ENCODE assay signal across 1 cellular context in genomic region chr9:99266136-99267023, GRCh38.
A peak's percentile ranks its signal among the peaks of the same experiment; 100 is the strongest.
TF ChIP-seq lines count a peak whose summit lies in the region.

No MANE protein-coding gene starts in this region.

TF ChIP-seq in HepG2, 621 proteins besides CTCF, POLR2A, EP300 and RAD21 (continued from another document):
- peak; percentile 77 for TF ChIP-seq TFE3 (CRISPR knock-in tag; IDR thresholded peaks at IDR 0.05)
- peak; percentile 88; the same call in 1 of the 2 replicates for TF ChIP-seq THRA (CRISPR knock-in tag; IDR thresholded peaks at IDR 0.05; ENCODE audit: borderline replicate concordance)
- peak; percentile 90 for TF ChIP-seq STAG1 (CRISPR knock-in tag; IDR thresholded peaks at IDR 0.05)
- TF ChIP-seq DMAP1 (CRISPR knock-in tag; IDR thresholded peaks at IDR 0.05), result peak; percentile 64
- TF ChIP-seq NR2F1 (CRISPR knock-in tag; IDR thresholded peaks at IDR 0.05), result peak; percentile 69 to 78
- no peak for TF ChIP-seq PITX1 (CRISPR knock-in tag; IDR thresholded peaks at IDR 0.05)
- no peak for TF ChIP-seq ZNF646 (CRISPR knock-in tag; IDR thresholded peaks at IDR 0.05)
- TF ChIP-seq WIZ (CRISPR knock-in tag; IDR thresholded peaks at IDR 0.05), result no peak
- TF ChIP-seq ZNF574 (CRISPR knock-in tag; IDR thresholded peaks at IDR 0.05), result peak; percentile 36; the same call in 1 of the 2 replicates
- no peak for TF ChIP-seq ATF5 (CRISPR knock-in tag; IDR thresholded peaks at IDR 0.05; ENCODE audit: low read depth)
- TF ChIP-seq ZNF160 (CRISPR knock-in tag; IDR thresholded peaks at IDR 0.05), result 0 out of 2 replicates have a peak, but pooled peaks have one; percentile 31
- TF ChIP-seq KLF11 (CRISPR knock-in tag; IDR thresholded peaks at IDR 0.05), result 0 out of 2 replicates have a peak, but pooled peaks have one; percentile 42
- no peak for TF ChIP-seq RARG (CRISPR knock-in tag; IDR thresholded peaks at IDR 0.05; ENCODE audit: low read depth)
- peak; percentile 53; the same call in 1 of the 2 replicates for TF ChIP-seq KDM2A (CRISPR knock-in tag; IDR thresholded peaks at IDR 0.05; ENCODE audit: borderline replicate concordance, low read depth)
- TF ChIP-seq FUBP1 (CRISPR knock-in tag; IDR thresholded peaks at IDR 0.05; ENCODE audit: borderline replicate concordance), result no peak
- no peak for TF ChIP-seq SUZ12 (IDR thresholded peaks at IDR 0.05; ENCODE audit: low read depth, low read length)
- TF ChIP-seq TRIM24 (CRISPR knock-in tag; IDR thresholded peaks at IDR 0.05), result no peak
- no peak for TF ChIP-seq ZNF891 (CRISPR knock-in tag; IDR thresholded peaks at IDR 0.05)
- TF ChIP-seq ZNF83 (CRISPR knock-in tag; IDR thresholded peaks at IDR 0.05; ENCODE audit: borderline replicate concordance), result no peak
- TF ChIP-seq ZNF800 (CRISPR knock-in tag; IDR thresholded peaks at IDR 0.05), result no peak
- TF ChIP-seq ZNF362 (CRISPR knock-in tag; IDR thresholded peaks at IDR 0.05; ENCODE audit: borderline replicate concordance), result peak; percentile 90
- no peak for TF ChIP-seq PLSCR1 (CRISPR knock-in tag; IDR thresholded peaks at IDR 0.05; ENCODE audit: borderline replicate concordance)
- TF ChIP-seq HDAC1 (CRISPR knock-in tag; IDR thresholded peaks at IDR 0.05), result peak; percentile 55
- no peak for TF ChIP-seq SYNCRIP (IDR thresholded peaks at IDR 0.05; ENCODE audit: insufficient read depth, low read depth, low read length)
- TF ChIP-seq HOMEZ (CRISPR knock-in tag; IDR thresholded peaks at IDR 0.05; ENCODE audit: low read depth), result peak; percentile 75
- peak; percentile 83; the same call in 1 of the 2 replicates for TF ChIP-seq FOXK1 (CRISPR knock-in tag; IDR thresholded peaks at IDR 0.05; ENCODE audit: borderline replicate concordance, low read depth)
- TF ChIP-seq RARA (CRISPR knock-in tag; IDR thresholded peaks at IDR 0.05), result peak; percentile 87
- TF ChIP-seq FOXJ3 (CRISPR knock-in tag; IDR thresholded peaks at IDR 0.05; ENCODE audit: borderline replicate concordance), result peak; percentile 65; the same call in 1 of the 2 replicates
- no peak for TF ChIP-seq FOXA1 (IDR thresholded peaks at IDR 0.05)
- peak; percentile 57 for TF ChIP-seq FOXA1 (CRISPR knock-in tag; IDR thresholded peaks at IDR 0.05)
- no peak for TF ChIP-seq GPN1 (CRISPR knock-in tag; IDR thresholded peaks at IDR 0.05; ENCODE audit: borderline replicate concordance)
- TF ChIP-seq CBFB (CRISPR knock-in tag; IDR thresholded peaks at IDR 0.05), result peak; percentile 83
- 0 out of 2 replicates have a peak, but pooled peaks have one; percentile 48 for TF ChIP-seq ZSCAN30 (CRISPR knock-in tag; IDR thresholded peaks at IDR 0.05)
- TF ChIP-seq ZNF782 (CRISPR knock-in tag; IDR thresholded peaks at IDR 0.05; ENCODE audit: borderline replicate concordance), result no peak; the same call in 1 of the 2 replicates
- no peak for TF ChIP-seq ZNF562 (CRISPR knock-in tag; IDR thresholded peaks at IDR 0.05; ENCODE audit: borderline replicate concordance)
- TF ChIP-seq NR2F2 (IDR thresholded peaks at IDR 0.05; ENCODE audit: borderline replicate concordance, low read depth), result 0 out of 2 replicates have a peak, but pooled peaks have one; percentile 37
- no peak for TF ChIP-seq JDP2 (CRISPR knock-in tag; IDR thresholded peaks at IDR 0.05; ENCODE audit: borderline replicate concordance)
- no peak for TF ChIP-seq NFYB (CRISPR knock-in tag; IDR thresholded peaks at IDR 0.05)
- TF ChIP-seq ZNF598 (CRISPR knock-in tag; IDR thresholded peaks at IDR 0.05; ENCODE audit: borderline replicate concordance), result peak; percentile 71; the same call in 1 of the 2 replicates
TF ChIP-seq in HepG2: peak in this region for 142.
